In genomic region chr9:109574061-109574882, GRCh38 we compare ENCODE assay signal across 9 cellular contexts.
A peak's percentile ranks its signal among the peaks of the same experiment; 100 is the strongest.
DNase-seq lines count a peak whose midpoint lies in the region; ATAC-seq and TF ChIP-seq lines count a peak whose summit lies in the region.
"Had no signal": no experiment of that assay in that cellular context is flagged by ENCODE, and none has a peak within 500 bp of the region (broad histone marks: within the 10 kb centered on the region; RNA-seq: fewer than 3 reads in every experiment).

No MANE protein-coding gene starts in this region.

- no peak overlapping the region for H3K4me2 ChIP-seq in Loucy (ENCODE audit: low read depth, low read length, poor library complexity, severe bottlenecking)

- H3K9me2 ChIP-seq in Loucy (replicated peaks; ENCODE audit: low read depth, low read length): no peaks in the 10 kb centered on the region

- DNase-seq in CD1c-positive myeloid dendritic cell (ENCODE audit: extremely low spot score) (peak; percentile 33), RKO (ENCODE audit: low spot score) (peak; percentile 77), epidermal melanocyte (ENCODE audit: insufficient read length, low spot score) (peak; percentile 46), myocyte (ENCODE audit: low read depth) (peak; percentile 79)
- DNase-seq in stimulated activated CD4-positive, alpha-beta T cell treated with anti-CD3 and anti-CD28 coated beads, Interleukin-4, amount 100 ng/mL, for 4 hours: no peak

- H3K9ac ChIP-seq in Loucy (ENCODE audit: low read depth, low read length, poor library complexity, severe bottlenecking): no peak overlapping the region

- no peaks in the 10 kb centered on the region for H4K20me1 ChIP-seq in Loucy (ENCODE audit: insufficient read depth, low read length, poor library complexity, severe bottlenecking)

- H3K9me3 ChIP-seq in Loucy (ENCODE audit: insufficient read depth, low read depth, low read length): no peaks in the 10 kb centered on the region

- H3K27me3 ChIP-seq in Loucy (ENCODE audit: insufficient read depth, low read length, poor library complexity, severe bottlenecking): no peaks in the 10 kb centered on the region

- no peak overlapping the region for H3K4me3 ChIP-seq in Loucy (ENCODE audit: low read length, poor library complexity, severe bottlenecking)

- TF ChIP-seq CTCF in Loucy (conservative IDR thresholded peaks at IDR 0.05; ENCODE audit: low read length): peak; percentile 77

- no peak overlapping the region for H2AFZ ChIP-seq in Loucy (ENCODE audit: low read length)

- no peaks in the 10 kb centered on the region for H3F3A ChIP-seq in Loucy (ENCODE audit: low read depth)

- peak; percentile 70 for ATAC-seq in GM18868 (IDR thresholded peaks at IDR 0.05; ENCODE audit: unreplicated experiment)
- ATAC-seq in HG03457 (IDR thresholded peaks at IDR 0.05; ENCODE audit: unreplicated experiment): no peak
- ATAC-seq: T-cell had no signal

- no peaks in the 10 kb centered on the region for H3K36me3 ChIP-seq in Loucy (ENCODE audit: insufficient read depth, low read length)

- no peaks in the 10 kb centered on the region for H3K79me2 ChIP-seq in Loucy (ENCODE audit: insufficient read depth, low read length)

- no peaks in the 10 kb centered on the region for H3K4me1 ChIP-seq in Loucy (ENCODE audit: insufficient read depth, low read length, poor library complexity, severe bottlenecking)

Comparison
In these comparisons a context has a peak if more than half of its experiments do, and no peak if none do; other contexts are left out.
1. DNase-seq: peak in CD1c-positive myeloid dendritic cell (single experiment), RKO (single experiment), epidermal melanocyte (single experiment) and myocyte (single experiment); none in stimulated activated CD4-positive, alpha-beta T cell treated with anti-CD3 and anti-CD28 coated beads, Interleukin-4, amount 100 ng/mL, for 4 hours (0 of 2).